Comparison of ENCODE assay signal across 19 cellular contexts in genomic region chr2:171124512-171124911, GRCh38.
"Had no signal": no experiment of that assay in that cellular context is flagged by ENCODE, and none has a peak within 500 bp of the region (broad histone marks: within the 10 kb centered on the region; RNA-seq: fewer than 3 reads in every experiment).

No MANE protein-coding gene starts in this region.

- H3K4me3 ChIP-seq: gastrocnemius medialis, heart right ventricle had no signal

- H3K9me3 ChIP-seq: gastrocnemius medialis, heart right ventricle, neutrophil had no signal

- H3K9me3 Mint-ChIP-seq: activated naive CD8-positive, alpha-beta T cell treated with anti-CD3 and anti-CD28 coated beads, Interleukin-2, amount 50 U/mL, for 24 hours; activated T-helper 17 cell treated with anti-CD3 and anti-CD28 coated beads, Interleukin-2, amount 50 U/mL, for 72 hours; dendritic cell treated with granulocyte-macrophage colony-stimulating factor and Interleukin-4, amounts not matched to agents 40 ng/mL and 50 ng/mL, for 4 days; effector memory CD8-positive, alpha-beta T cell; natural killer cell; stimulated activated memory B cell treated with anti-CD40 and anti-IgM and Interleukin-4, amounts not matched to agents 10 μg/mL and 1 μg/mL and 100 μg/mL, for 72 hours had no signal

- ATAC-seq: activated naive CD8-positive, alpha-beta T cell treated with anti-CD3 and anti-CD28 coated beads, Interleukin-2, amount 50 U/mL, for 24 hours; activated T-helper 17 cell treated with anti-CD3 and anti-CD28 coated beads, Interleukin-2, amount 50 U/mL, for 72 hours; effector memory CD8-positive, alpha-beta T cell; gastrocnemius medialis; heart right ventricle; left ventricle myocardium superior; natural killer cell; stimulated activated memory B cell treated with anti-CD40 and anti-IgM and Interleukin-4, amounts not matched to agents 10 μg/mL and 1 μg/mL and 100 μg/mL, for 72 hours had no signal

- DNase-seq: activated CD4-positive, CD25-positive, alpha-beta regulatory T cell treated with anti-CD3 and anti-CD28 coated beads, Interleukin-2, amount 50 U/mL, for 72 hours; activated naive CD4-positive, alpha-beta T cell treated with Interleukin-2 at 50 U/mL for 16 hours; activated naive CD8-positive, alpha-beta T cell treated with anti-CD3 and anti-CD28 coated beads, Interleukin-2, amount 50 U/mL, for 24 hours; activated T-cell treated with anti-CD3 and anti-CD28 coated beads for 4 hours; aorta; cerebellar nuclear complex; effector memory CD8-positive, alpha-beta T cell; gastrocnemius medialis; heart right ventricle; left ventricle myocardium superior; mesendoderm; natural killer cell; retina; stimulated activated CD4-positive, alpha-beta T cell treated with anti-CD3 and anti-CD28 coated beads, Interleukin-2, amount 100 ng/mL, for 48 hours; T-helper 9 cell had no signal

- H3K27ac ChIP-seq: gastrocnemius medialis, heart right ventricle, neutrophil had no signal

- H3K27me3 ChIP-seq: gastrocnemius medialis, heart right ventricle, neutrophil had no signal

- H3K27me3 Mint-ChIP-seq: activated naive CD8-positive, alpha-beta T cell treated with anti-CD3 and anti-CD28 coated beads, Interleukin-2, amount 50 U/mL, for 24 hours; activated T-helper 17 cell treated with anti-CD3 and anti-CD28 coated beads, Interleukin-2, amount 50 U/mL, for 72 hours; dendritic cell treated with granulocyte-macrophage colony-stimulating factor and Interleukin-4, amounts not matched to agents 40 ng/mL and 50 ng/mL, for 4 days; effector memory CD8-positive, alpha-beta T cell; stimulated activated memory B cell treated with anti-CD40 and anti-IgM and Interleukin-4, amounts not matched to agents 10 μg/mL and 1 μg/mL and 100 μg/mL, for 72 hours had no signal

- H3K27ac Mint-ChIP-seq: activated naive CD8-positive, alpha-beta T cell treated with anti-CD3 and anti-CD28 coated beads, Interleukin-2, amount 50 U/mL, for 24 hours; activated T-helper 17 cell treated with anti-CD3 and anti-CD28 coated beads, Interleukin-2, amount 50 U/mL, for 72 hours; dendritic cell treated with granulocyte-macrophage colony-stimulating factor and Interleukin-4, amounts not matched to agents 40 ng/mL and 50 ng/mL, for 4 days; effector memory CD8-positive, alpha-beta T cell; stimulated activated memory B cell treated with anti-CD40 and anti-IgM and Interleukin-4, amounts not matched to agents 10 μg/mL and 1 μg/mL and 100 μg/mL, for 72 hours had no signal

- H3K36me3 ChIP-seq: gastrocnemius medialis, heart right ventricle, neutrophil had no signal

- H3K36me3 Mint-ChIP-seq: natural killer cell had no signal

- H3K4me3 Mint-ChIP-seq: activated naive CD8-positive, alpha-beta T cell treated with anti-CD3 and anti-CD28 coated beads, Interleukin-2, amount 50 U/mL, for 24 hours; activated T-helper 17 cell treated with anti-CD3 and anti-CD28 coated beads, Interleukin-2, amount 50 U/mL, for 72 hours; dendritic cell treated with granulocyte-macrophage colony-stimulating factor and Interleukin-4, amounts not matched to agents 40 ng/mL and 50 ng/mL, for 4 days; effector memory CD8-positive, alpha-beta T cell; natural killer cell; stimulated activated memory B cell treated with anti-CD40 and anti-IgM and Interleukin-4, amounts not matched to agents 10 μg/mL and 1 μg/mL and 100 μg/mL, for 72 hours had no signal
